ENCODE assay signal across 11 cellular contexts in genomic region chr11:72321381-72321996, GRCh38.
A peak's percentile ranks its signal among the peaks of the same experiment; 100 is the strongest.
DNase-seq lines count a peak whose midpoint lies in the region; ATAC-seq and TF ChIP-seq lines count a peak whose summit lies in the region.
"Had no signal": no experiment of that assay in that cellular context is flagged by ENCODE, and none has a peak within 500 bp of the region (broad histone marks: within the 10 kb centered on the region; RNA-seq: fewer than 3 reads in every experiment).

No MANE protein-coding gene starts in this region.

- H3K4me3 ChIP-seq in BE2C (ENCODE audit: low read depth, low read length), result no peak overlapping the region
- H3K4me3 ChIP-seq: BLaER1, mucosa of descending colon had no signal

- DNase-seq in BE2C (peak; percentile 94), LHCN-M2 (ENCODE audit: low read depth) (peak; percentile 78), amniotic epithelial cell (ENCODE audit: low read depth) (peak; percentile 68), kidney glomerular epithelial cell (lab: John Stamatoyannopoulos, UW) (peak; percentile 25), DMS 273 treated with DMSO at 0.1 percent for 48 hours (lab: John Stamatoyannopoulos, UW) (no peak), mesothelial cell of epicardium (ENCODE audit: low spot score in 2 of 2, unreplicated experiment in 2 of 2) (no peak), NCI-H1694 (lab: John Stamatoyannopoulos, UW) (no peak)
- DNase-seq: mucosa of descending colon had no signal

- no peak for ATAC-seq in HG03196 (IDR thresholded peaks at IDR 0.05; ENCODE audit: unreplicated experiment)
- ATAC-seq: mucosa of descending colon had no signal

- H3K9me3 ChIP-seq in BE2C, result no peaks in the 10 kb centered on the region
- H3K9me3 ChIP-seq: BLaER1, mucosa of descending colon had no signal

- no peaks in the 10 kb centered on the region for H3K27me3 Mint-ChIP-seq in mesothelial cell of epicardium (ENCODE audit: low read depth)
- H3K27me3 Mint-ChIP-seq: stimulated activated naive CD8-positive, alpha-beta T cell treated with anti-CD3 and anti-CD28 coated beads, Interleukin-15, Interleukin-2, amounts not matched to agents 100 ng/mL and 50 ng/mL, for 24 hours had no signal

- H3K4me1 ChIP-seq in BE2C, result peaks cover 69% of the 10 kb centered on the region
- H3K4me1 ChIP-seq: BLaER1 had no signal

- no peak overlapping the region for H3K27ac Mint-ChIP-seq in mesothelial cell of epicardium
- H3K27ac Mint-ChIP-seq: stimulated activated naive CD8-positive, alpha-beta T cell treated with anti-CD3 and anti-CD28 coated beads, Interleukin-15, Interleukin-2, amounts not matched to agents 100 ng/mL and 50 ng/mL, for 24 hours had no signal

- peaks cover 10% of the 10 kb centered on the region for H3K4me1 Mint-ChIP-seq in mesothelial cell of epicardium

- TF ChIP-seq CTCF in BE2C (IDR thresholded peaks at IDR 0.05; ENCODE audit: low read depth, low read length), result peak; percentile 23; the same call in 1 of the 2 replicates
- no peak for TF ChIP-seq CTCF in mesothelial cell of epicardium (IDR thresholded peaks at IDR 0.05; ENCODE audit: unreplicated experiment)

- peaks cover 69% of the 10 kb centered on the region for H3K36me3 ChIP-seq in BE2C

- no peak overlapping the region for H3K4me3 Mint-ChIP-seq in mesothelial cell of epicardium
- H3K4me3 Mint-ChIP-seq: stimulated activated naive CD8-positive, alpha-beta T cell treated with anti-CD3 and anti-CD28 coated beads, Interleukin-15, Interleukin-2, amounts not matched to agents 100 ng/mL and 50 ng/mL, for 24 hours had no signal

- no peaks in the 10 kb centered on the region for H3K27me3 ChIP-seq in BE2C
- H3K27me3 ChIP-seq: BLaER1 had no signal

- H3K9me3 Mint-ChIP-seq in mesothelial cell of epicardium, result no peaks in the 10 kb centered on the region
- H3K9me3 Mint-ChIP-seq: stimulated activated naive CD8-positive, alpha-beta T cell treated with anti-CD3 and anti-CD28 coated beads, Interleukin-15, Interleukin-2, amounts not matched to agents 100 ng/mL and 50 ng/mL, for 24 hours had no signal

- peaks cover 2% of the 10 kb centered on the region for H3K36me3 Mint-ChIP-seq in mesothelial cell of epicardium

Comparison
In these comparisons a context has a peak if more than half of its experiments do, and no peak if none do; other contexts are left out.
1. DNase-seq: peak in BE2C (single experiment), LHCN-M2 (single experiment), amniotic epithelial cell (single experiment) and kidney glomerular epithelial cell (single experiment); none in DMS 273 treated with DMSO at 0.1 percent for 48 hours (single experiment), mesothelial cell of epicardium (0 of 2) and NCI-H1694 (single experiment).